In the genomic region with DNA sequence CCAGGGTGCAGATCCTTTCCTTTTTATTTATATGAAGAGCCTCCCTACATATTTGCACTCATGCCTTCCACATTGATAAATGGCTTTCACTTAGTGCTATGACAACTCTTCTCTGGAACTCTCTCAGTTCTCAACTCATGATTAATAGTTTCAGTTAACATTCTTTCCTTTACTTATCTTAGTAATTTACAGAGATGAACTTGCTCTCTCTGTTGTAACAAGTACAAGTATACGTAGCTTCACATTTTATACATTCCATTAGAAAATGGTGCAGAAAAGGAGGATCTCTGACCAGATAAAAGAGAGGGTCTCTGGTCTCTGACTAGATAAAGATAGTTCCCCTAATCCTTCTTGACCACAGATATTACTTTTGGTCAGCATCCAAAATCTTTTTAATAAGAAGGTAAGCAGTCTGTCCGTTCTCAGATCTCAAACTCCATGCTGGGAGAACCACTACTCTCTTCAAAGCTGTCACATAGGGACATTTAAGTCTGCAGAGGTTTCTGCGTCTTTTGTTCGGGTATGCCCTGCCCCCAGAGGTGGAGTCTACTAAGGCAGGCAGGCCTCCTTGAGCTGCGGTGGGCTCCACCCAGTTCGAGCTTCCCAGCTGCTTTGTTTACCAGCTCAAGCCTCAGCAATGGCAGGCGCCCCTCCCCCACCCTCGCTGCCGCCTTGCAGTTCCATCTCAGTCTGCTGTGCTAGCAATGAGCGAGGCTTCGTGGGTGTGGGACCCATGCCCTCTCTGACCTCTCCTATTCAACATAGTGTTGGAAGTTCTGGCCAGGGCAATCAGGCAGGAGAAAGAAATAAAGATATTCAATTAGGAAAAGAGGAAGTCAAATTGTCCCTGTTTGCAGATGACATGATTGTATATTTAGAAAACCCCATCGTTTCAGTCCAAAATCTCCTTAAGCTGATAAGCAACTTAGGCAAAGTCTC, we compare ENCODE assay signal across 8 cellular contexts. TPM values are rescaled to one million over a fixed set of nuclear protein-coding genes. Genes with fewer than 3 reads are reported as not detected.
DNase-seq lines count a peak whose midpoint lies in the region; ATAC-seq, FAIRE-seq and TF ChIP-seq lines count a peak whose summit lies in the region.
"Not testable (repeated sequence)": the region's sequence is repeated elsewhere in the genome, so short reads cannot be mapped to it uniquely, and the experiment has no call there.

No MANE protein-coding gene starts in this region.

- DNase-seq in OCI-LY7 (ENCODE audit: low spot score) = peak; percentile 79
- peak; percentile 78 for DNase-seq in activated CD8-positive, alpha-beta memory T cell treated with anti-CD3 and anti-CD28 coated beads for 24 hours
- DNase-seq in dermis blood vessel endothelial cell = peak; percentile 36
- peak; percentile 79 for DNase-seq in kidney tubule cell (ENCODE audit: low spot score)
- peak; percentile 45 for DNase-seq in small intestine
- peak; percentile 85 for DNase-seq in ureter (ENCODE audit: low spot score)

- not testable (repeated sequence) for BruUV-seq in OCI-LY7 (replicated peaks; lab: Mats Ljungman, UMichigan)

- TF ChIP-seq CTCF in OCI-LY7 (conservative IDR thresholded peaks at IDR 0.05; ENCODE audit: low read length) = peak; percentile 34; the same call in 1 of the 2 replicates

- H4K20me1 ChIP-seq in OCI-LY7 (ENCODE audit: insufficient read depth, low read length) = not testable (repeated sequence)

- CTCF ChIA-PET in OCI-LY7 (lab: Charles Lee; ENCODE audit: unreplicated experiment) = interaction anchor here (0.6 to 1.0 kb wide), 2 partner anchors 17 to 492 kb away, joined by 3 read pairs; no protein-coding TSS in a partner anchor

- POLR2A ChIA-PET in OCI-LY7 (lab: Charles Lee) = interaction anchor here (0.7 to 2.0 kb wide), 11 partner anchors 15 to 395 kb away, joined by 3 to 8 read pairs (median 3); partner anchors contain the start of gene FAM3C

- H3K27ac ChIP-seq in OCI-LY7 (ENCODE audit: low read depth, low read length, poor library complexity, severe bottlenecking) = peak overlapping the region; percentile 58
- peak overlapping the region in 1 of 2 donors; percentile 40 for H3K27ac ChIP-seq in small intestine (ENCODE audit: low read depth in 1 of 2, low read length in 1 of 2)

- 2 to 3% (median 3%) methylated on average over 12 of the region's 12 CpGs for WGBS in small intestine, 3 donors

- H3K79me2 ChIP-seq in OCI-LY7 (ENCODE audit: insufficient read depth, low read depth, low read length) = not testable (repeated sequence)

- H3K9me2 ChIP-seq in OCI-LY7 (ENCODE audit: insufficient read depth, low read length) = not testable (repeated sequence)

- intact Hi-C loops in OCI-LY7 (cut with micrococcal nuclease; ENCODE audit: unreplicated experiment) = loop anchor here (1.0 kb wide), 1 partner anchor 42 kb away; the partner anchor contains the start of gene FAM3C

- not testable (repeated sequence) for H3K36me3 ChIP-seq in OCI-LY7 (ENCODE audit: insufficient read depth, low read length); small intestine (ENCODE audit: control insufficient read depth in 2 of 2, insufficient read depth in 2 of 2, low read length in 2 of 2)

- peak overlapping the region; percentile 79 for H3K4me2 ChIP-seq in OCI-LY7 (ENCODE audit: low read length)

- ATAC-seq in GM18868 (IDR thresholded peaks at IDR 0.05; ENCODE audit: unreplicated experiment) = peak; percentile 57
- ATAC-seq in HG03280 (IDR thresholded peaks at IDR 0.05; ENCODE audit: unreplicated experiment) = peak; percentile 37

- not testable (repeated sequence) for FAIRE-seq in small intestine (lab: Jason Lieb, UNC)

- H3K4me3 ChIP-seq in OCI-LY7 (ENCODE audit: low read depth, low read length, poor library complexity, severe bottlenecking) = peak overlapping the region; percentile 39
- H3K4me3 ChIP-seq in small intestine (ENCODE audit: low read depth in 1 of 2, low read length in 2 of 2) = not testable (repeated sequence)

- H3K27me3 ChIP-seq in small intestine (ENCODE audit: control insufficient read depth in 2 of 2, insufficient read depth in 2 of 2, low read length in 2 of 2) = not testable (repeated sequence)

- H2AFZ ChIP-seq in OCI-LY7 (ENCODE audit: low read length) = peak overlapping the region; percentile 98; the same call in 1 of the 2 replicates

- not testable (repeated sequence) for H3K9me3 ChIP-seq in OCI-LY7 (ENCODE audit: low read length); small intestine (ENCODE audit: control insufficient read depth, low read depth)

- H3K4me1 ChIP-seq in OCI-LY7 (ENCODE audit: insufficient read depth, low read length, poor library complexity, severe bottlenecking) = peaks cover 30% of the 10 kb centered on the region
- not testable (repeated sequence) for H3K4me1 ChIP-seq in small intestine (ENCODE audit: control insufficient read depth in 2 of 2, insufficient read depth in 1 of 2, low read depth in 1 of 2, low read length in 1 of 2)

RNA-seq across cellular contexts. Expression of gene FAM3C, which starts 42.2 kb away (rescaled TPM):
- total RNA-seq in OCI-LY7 (2014; rRNA removed; shearing (Covaris generic)) = 18.1 and 22.9 TPM in 2 replicates
- total RNA-seq in OCI-LY7 (2022) (27.6 and 35.3 TPM in 2 replicates), dermis blood vessel endothelial cell (39.8 and 64.1 TPM in 2 replicates), ureter (64.1 TPM)
- polyA plus RNA-seq in small intestine = 100 to 1,000 TPM in 2 of 3 donors, 10 to 100 TPM in 1; 98.0 to 166 (median 145) TPM
